10 cellular contexts compared by ENCODE assay signal in the genomic region with DNA sequence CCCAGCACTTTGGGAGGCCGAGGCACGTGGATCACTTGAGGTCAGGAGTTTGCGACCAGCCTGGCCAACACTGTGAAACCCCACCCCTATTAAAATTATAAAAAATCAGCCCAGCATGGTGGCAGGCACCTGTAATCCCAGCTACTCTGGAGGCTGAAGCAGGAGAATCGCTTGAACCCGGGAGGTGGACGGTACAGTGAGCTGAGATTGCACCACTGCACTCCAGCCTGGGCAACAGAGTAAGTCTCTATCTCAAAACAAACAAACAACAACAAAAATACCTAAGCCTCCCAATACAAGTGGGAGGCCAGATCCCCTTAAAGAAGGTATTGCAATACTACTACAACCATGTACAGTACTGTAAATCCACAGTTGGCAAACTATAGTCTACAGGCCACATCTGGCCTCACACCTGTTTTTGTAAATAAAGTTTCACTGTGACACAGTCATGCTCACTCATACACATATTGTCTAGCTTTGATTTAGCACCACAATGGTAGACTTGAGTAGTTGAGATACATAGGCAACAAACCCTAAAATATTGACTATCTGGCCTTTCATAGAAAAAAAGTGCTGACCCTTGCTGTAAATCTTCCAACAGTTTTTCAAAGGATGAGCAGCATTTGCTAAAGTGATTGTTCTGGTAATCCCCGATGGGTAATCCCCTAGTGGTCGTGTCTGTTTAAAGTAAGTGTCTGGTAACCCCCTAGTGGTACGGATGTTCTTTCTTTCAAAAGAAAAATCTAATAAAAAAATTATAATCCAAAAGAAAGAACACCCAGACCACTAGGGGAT.
DNase-seq lines count a peak whose midpoint lies in the region; ATAC-seq and TF ChIP-seq lines count a peak whose summit lies in the region.
"Had no signal": no experiment of that assay in that cellular context is flagged by ENCODE, and none has a peak within 500 bp of the region (broad histone marks: within the 10 kb centered on the region; RNA-seq: fewer than 3 reads in every experiment).

No MANE protein-coding gene starts in this region.

- H3K36me3 ChIP-seq in heart left ventricle = no peaks in the 10 kb centered on the region
- H3K36me3 ChIP-seq: ascending aorta had no signal

- intact Hi-C loops in heart left ventricle (cut with DNase I) = no loop called here

- no peak for TF ChIP-seq POLR2A in heart left ventricle (IDR thresholded peaks at IDR 0.05)

- H3K4me3 Mint-ChIP-seq in memory B cell = no peak overlapping the region
- H3K4me3 Mint-ChIP-seq: stimulated activated naive CD8-positive, alpha-beta T cell treated with anti-CD3 and anti-CD28 coated beads, Interleukin-15, Interleukin-2, amounts not matched to agents 100 ng/mL and 50 ng/mL, for 24 hours had no signal

- H3K36me3 Mint-ChIP-seq in memory B cell = peaks cover 16% of the 10 kb centered on the region

- no peaks in the 10 kb centered on the region for H3K4me1 ChIP-seq in heart left ventricle
- H3K4me1 ChIP-seq: ascending aorta had no signal

- no peak overlapping the region for H3K4me3 ChIP-seq in heart left ventricle
- H3K4me3 ChIP-seq: ascending aorta had no signal

- H3K27me3 Mint-ChIP-seq in memory B cell = no peaks in the 10 kb centered on the region
- H3K27me3 Mint-ChIP-seq: stimulated activated naive CD8-positive, alpha-beta T cell treated with anti-CD3 and anti-CD28 coated beads, Interleukin-15, Interleukin-2, amounts not matched to agents 100 ng/mL and 50 ng/mL, for 24 hours had no signal

- no peaks in the 10 kb centered on the region for H3K9me3 ChIP-seq in heart left ventricle
- H3K9me3 ChIP-seq: ascending aorta had no signal

- 88 to 95% (median 91%) methylated on average over 9 of the region's 9 CpGs for WGBS in heart left ventricle, 4 donors

- TF ChIP-seq CTCF in heart left ventricle (IDR thresholded peaks at IDR 0.05) = peak in 1 of 12 donors; percentile 12

- H3K4me1 Mint-ChIP-seq in memory B cell = peaks cover 22% of the 10 kb centered on the region

- peak; percentile 47 for ATAC-seq in GM18519 (IDR thresholded peaks at IDR 0.05; ENCODE audit: low FRiP score, unreplicated experiment)
- peak; percentile 58 for ATAC-seq in GM21528 (IDR thresholded peaks at IDR 0.05; ENCODE audit: low FRiP score, unreplicated experiment)
- peak; percentile 77 for ATAC-seq in HG03439 (IDR thresholded peaks at IDR 0.05; ENCODE audit: unreplicated experiment)
- peak; percentile 91 for ATAC-seq in memory B cell (ENCODE audit: low read depth)
- ATAC-seq in heart left ventricle = no peak

- peaks cover 5% of the 10 kb centered on the region for H3K9me3 Mint-ChIP-seq in memory B cell
- H3K9me3 Mint-ChIP-seq: stimulated activated naive CD8-positive, alpha-beta T cell treated with anti-CD3 and anti-CD28 coated beads, Interleukin-15, Interleukin-2, amounts not matched to agents 100 ng/mL and 50 ng/mL, for 24 hours had no signal

- no peak overlapping the region for H3K27ac ChIP-seq in heart left ventricle
- H3K27ac ChIP-seq: ascending aorta had no signal

- peak overlapping the region; percentile 91 for H3K27ac Mint-ChIP-seq in memory B cell

- DNase-seq in memory B cell (ENCODE audit: low spot score in 2 of 2) (peak in 1 of 2 donors; percentile 47), RPMI8226 (no peak), putamen (ENCODE audit: low spot score) (no peak), heart left ventricle (no peak)
- DNase-seq: NCI-H1436 treated with DMSO at 0.1 percent for 48 hours had no signal

- no peaks in the 10 kb centered on the region for H3K27me3 ChIP-seq in heart left ventricle
- H3K27me3 ChIP-seq: ascending aorta had no signal

Comparison
In these comparisons a context has a peak if more than half of its experiments do, and no peak if none do; other contexts are left out.
1. ATAC-seq: peak in GM18519 (single experiment), GM21528 (single experiment), HG03439 (single experiment) and memory B cell (single experiment); none in heart left ventricle (0 of 4).